3 cellular contexts compared by ENCODE assay signal in the genomic region with DNA sequence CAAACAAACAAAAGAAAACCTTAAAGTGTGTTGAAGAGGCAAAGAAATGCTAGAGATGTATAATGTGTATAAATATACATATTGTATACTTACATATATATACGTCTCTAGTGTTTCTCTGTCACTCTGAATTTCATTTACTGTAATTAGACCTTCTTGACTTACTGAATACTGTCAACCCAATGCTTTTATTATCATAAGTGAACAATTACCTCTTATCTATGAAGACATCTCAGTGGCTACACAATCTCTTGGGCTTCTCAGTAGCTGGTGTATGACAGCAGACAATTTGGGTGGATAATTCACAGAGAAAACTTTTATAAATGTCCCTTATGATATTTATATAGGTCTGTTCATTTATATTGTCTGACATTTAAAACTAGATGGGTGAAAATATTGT.
"Had no signal": no experiment of that assay in that cellular context is flagged by ENCODE, and none has a peak within 500 bp of the region (broad histone marks: within the 10 kb centered on the region; RNA-seq: fewer than 3 reads in every experiment).

No MANE protein-coding gene starts in this region.

- H3K4me3 ChIP-seq: GM12878 had no signal

- DNase-seq: GDM1, GF-D8 had no signal

- ATAC-seq: GM12878 had no signal
